In genomic region chr4:99534699-99535098, GRCh38 we compare ENCODE assay signal across 25 cellular contexts. TPM values are rescaled to one million over a fixed set of nuclear protein-coding genes. Genes with fewer than 3 reads are reported as not detected.
"Had no signal": no experiment of that assay in that cellular context is flagged by ENCODE, and none has a peak within 500 bp of the region (broad histone marks: within the 10 kb centered on the region; RNA-seq: fewer than 3 reads in every experiment).

No MANE protein-coding gene starts in this region.

RNA-seq across cellular contexts. Expression of gene C4orf17, which starts 23.9 kb away (rescaled TPM):
- total RNA-seq: naive thymus-derived CD8-positive, alpha-beta T cell; natural killer cell; natural killer cell treated with Interleukin-12 subunit alpha and Interleukin-12 subunit beta and Interleukin-15 and Interleukin-18, amount 100 ng/mL, for 72 hours; neural crest cell; occipital lobe; omental fat pad; osteoblast; osteocyte; ovary; pancreas; posterior vena cava; progenitor cell of endocrine pancreas; psoas muscle; pulmonary artery endothelial cell; renal cortical epithelial cell; right atrium auricular region; right cardiac atrium; right lobe of liver; sciatic nerve; sigmoid colon; skeletal muscle tissue; smooth muscle cell; spleen had no signal
- polyA plus RNA-seq: naive thymus-derived CD8-positive, alpha-beta T cell; neural cell; ovary; pancreas; psoas muscle; right cardiac atrium; sigmoid colon; small intestine; smooth muscle cell; spleen had no signal

RNA-seq across cellular contexts. Expression of gene MTTP, which starts 39.9 kb away (rescaled TPM):
- total RNA-seq: natural killer cell, omental fat pad, osteoblast, osteocyte, posterior vena cava, renal cortical epithelial cell had no signal
- polyA plus RNA-seq: naive thymus-derived CD8-positive, alpha-beta T cell; smooth muscle cell had no signal
